In genomic region chr9:78144008-78144381, GRCh38 we compare ENCODE assay signal across 22 cellular contexts.
"Had no signal": no experiment of that assay in that cellular context is flagged by ENCODE, and none has a peak within 500 bp of the region (broad histone marks: within the 10 kb centered on the region; RNA-seq: fewer than 3 reads in every experiment).

No MANE protein-coding gene starts in this region.

- H3K27me3 ChIP-seq: breast epithelium, colonic mucosa, left lung, upper lobe of right lung had no signal

- H3K27ac ChIP-seq: breast epithelium, colonic mucosa, left lung, thoracic aorta, upper lobe of right lung had no signal

- H3K4me1 Mint-ChIP-seq: activated CD4-positive, alpha-beta T cell treated with anti-CD3 and anti-CD28 coated beads for 36 hours; T-helper 17 cell had no signal

- H3K9me3 ChIP-seq: breast epithelium, colonic mucosa, thoracic aorta, upper lobe of right lung had no signal

- H3K4me3 ChIP-seq: breast epithelium, colonic mucosa, left lung, thoracic aorta, upper lobe of right lung had no signal

- ATAC-seq: activated CD4-positive, alpha-beta T cell treated with anti-CD3 and anti-CD28 coated beads for 36 hours; sciatic nerve; T-helper 17 cell had no signal

- H3K4me1 ChIP-seq: breast epithelium, colonic mucosa, upper lobe of right lung had no signal

- H3K27me3 Mint-ChIP-seq: activated B cell treated with CpG ODN at 0.5 μM for 24 hours; activated CD4-positive, alpha-beta T cell treated with anti-CD3 and anti-CD28 coated beads for 36 hours; activated T-cell treated with anti-CD3 and anti-CD28 coated beads, Interleukin-2, amount 50 U/mL, for 24 hours; activated T-helper 17 cell treated with anti-CD3 and anti-CD28 coated beads, Interleukin-2, amount 50 U/mL, for 72 hours; T-helper 17 cell had no signal

- DNase-seq: activated B cell treated with CpG ODN at 0.5 μM for 24 hours; activated CD4-positive, alpha-beta T cell treated with anti-CD3 and anti-CD28 coated beads for 36 hours; activated CD4-positive, alpha-beta T cell treated with anti-CD3 and anti-CD28 coated beads, Interleukin-2, amount 50 U/mL, for 4 hours; activated CD8-positive, alpha-beta memory T cell treated with anti-CD3 and anti-CD28 coated beads for 24 hours; activated CD8-positive, alpha-beta memory T cell treated with anti-CD3 and anti-CD28 coated beads, Interleukin-2, amount 50 U/mL, for 4 hours; activated T-cell treated with anti-CD3 and anti-CD28 coated beads, Interleukin-2, amount 50 U/mL, for 24 hours; aorta; colonic mucosa; left lung; occipital lobe; small intestine; stimulated activated CD4-positive, alpha-beta T cell treated with anti-CD3 and anti-CD28 coated beads, Interleukin-2, amount 100 ng/mL, for 24 hours; stimulated activated naive CD4-positive, alpha-beta T cell; T-helper 17 cell; upper lobe of right lung had no signal

- H3K36me3 ChIP-seq: breast epithelium, colonic mucosa, left lung, thoracic aorta, upper lobe of right lung had no signal

- FAIRE-seq: keratinocyte, small intestine had no signal

- H3K4me3 Mint-ChIP-seq: activated B cell treated with CpG ODN at 0.5 μM for 24 hours; activated CD4-positive, alpha-beta T cell treated with anti-CD3 and anti-CD28 coated beads for 36 hours; activated T-cell treated with anti-CD3 and anti-CD28 coated beads, Interleukin-2, amount 50 U/mL, for 24 hours; activated T-helper 17 cell treated with anti-CD3 and anti-CD28 coated beads, Interleukin-2, amount 50 U/mL, for 72 hours; mesothelial cell of epicardium; T-helper 17 cell had no signal

- H3K27ac Mint-ChIP-seq: activated B cell treated with CpG ODN at 0.5 μM for 24 hours; activated CD4-positive, alpha-beta T cell treated with anti-CD3 and anti-CD28 coated beads for 36 hours; activated naive CD4-positive, alpha-beta T cell treated with anti-CD3 and anti-CD28 coated beads, Interleukin-2, amount 50 U/mL, for 72 hours; activated T-cell treated with anti-CD3 and anti-CD28 coated beads, Interleukin-2, amount 50 U/mL, for 24 hours; activated T-helper 17 cell treated with anti-CD3 and anti-CD28 coated beads, Interleukin-2, amount 50 U/mL, for 72 hours; T-helper 17 cell had no signal
